Comparison of ENCODE assay signal across 9 cellular contexts in the genomic region with DNA sequence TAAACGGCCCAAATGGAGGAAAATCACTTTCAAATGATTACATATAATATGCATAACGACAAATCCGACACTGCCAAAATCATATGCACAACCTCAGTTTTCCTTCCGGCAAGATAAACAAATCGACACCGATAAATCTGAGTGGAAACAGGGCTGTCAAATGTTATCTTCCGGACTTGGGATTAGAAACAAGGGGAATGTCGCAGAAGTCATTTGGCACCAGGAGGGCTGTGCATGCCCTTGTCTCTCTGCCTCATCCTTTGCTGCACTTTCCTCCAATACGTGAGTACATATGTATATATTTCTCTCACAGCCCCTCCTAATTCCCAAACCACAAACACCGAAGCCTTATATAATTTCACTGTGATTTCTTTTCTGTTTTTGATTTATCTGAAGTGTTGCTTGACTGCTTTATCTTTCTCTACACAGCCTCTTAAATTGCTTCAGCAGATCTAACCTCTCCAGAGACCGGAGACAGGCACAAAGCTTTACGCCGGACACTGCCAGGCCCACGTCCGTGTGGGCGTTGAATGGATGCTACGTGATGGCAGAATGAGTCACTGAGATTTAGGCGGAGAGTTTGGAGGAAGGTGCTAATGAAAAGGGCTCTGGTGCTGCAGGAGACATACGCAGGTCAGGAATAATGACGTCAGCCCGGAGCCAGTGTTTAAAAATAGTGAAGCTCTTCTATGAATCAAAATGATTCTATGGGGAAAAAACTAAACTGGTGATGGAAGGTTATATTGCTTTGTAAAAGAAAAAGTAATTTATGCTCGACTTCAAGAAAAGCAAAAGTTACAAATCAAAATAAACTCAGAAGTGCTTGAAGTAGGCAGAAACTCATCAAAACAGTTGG. TPM values are rescaled to one million over a fixed set of nuclear protein-coding genes. Genes with fewer than 3 reads are reported as not detected.
DNase-seq lines count a peak whose midpoint lies in the region; ATAC-seq, FAIRE-seq and TF ChIP-seq lines count a peak whose summit lies in the region.
"Had no signal": no experiment of that assay in that cellular context is flagged by ENCODE, and none has a peak within 500 bp of the region (broad histone marks: within the 10 kb centered on the region; RNA-seq: fewer than 3 reads in every experiment).

No MANE protein-coding gene starts in this region.

- H3K4me3 ChIP-seq in HAP-1 (no peak overlapping the region), RWPE2 (ENCODE audit: severe bottlenecking) (no peak overlapping the region), fibroblast of the aortic adventitia (ENCODE audit: low read depth, low read length) (peak overlapping the region; percentile 26), kidney (ENCODE audit: low read length in 2 of 2) (no peak overlapping the region)

- no peak for TF ChIP-seq CTCF in RWPE2 (IDR thresholded peaks at IDR 0.05; ENCODE audit: poor library complexity, severe bottlenecking)
- no peak for TF ChIP-seq CTCF in fibroblast of the aortic adventitia (IDR thresholded peaks at IDR 0.05; ENCODE audit: insufficient read depth, low read length)
- no peak for TF ChIP-seq CTCF in kidney (IDR thresholded peaks at IDR 0.05; ENCODE audit: borderline replicate concordance, extremely low read depth, insufficient read depth)

- ATAC-seq in RWPE2 (ENCODE audit: low read depth) (peak; percentile 99), HG03196 (IDR thresholded peaks at IDR 0.05; ENCODE audit: unreplicated experiment) (no peak), GM21825 (IDR thresholded peaks at IDR 0.05; ENCODE audit: unreplicated experiment) (no peak)

- no peak for FAIRE-seq in kidney (lab: Jason Lieb, UNC)

- H3K27ac ChIP-seq in RWPE2 (ENCODE audit: poor library complexity, severe bottlenecking) (peak overlapping the region; percentile 14), kidney (ENCODE audit: low read depth in 2 of 2, low read length in 2 of 2) (no peak overlapping the region)

- no peak overlapping the region for H3K9ac ChIP-seq in kidney (ENCODE audit: low read length in 2 of 2)

- H3K4me1 ChIP-seq in HAP-1 (peaks cover 11% of the 10 kb centered on the region), RWPE2 (ENCODE audit: insufficient read depth, poor library complexity, severe bottlenecking) (peaks cover 14% of the 10 kb centered on the region), kidney (ENCODE audit: control insufficient read depth in 1 of 2, insufficient read depth in 1 of 2, low read depth in 1 of 2, low read length in 2 of 2) (peaks cover 0 to 5% of the 10 kb centered on the region in 2 donors)

- H3K27me3 ChIP-seq in HAP-1 (ENCODE audit: low read depth) (no peaks in the 10 kb centered on the region), RWPE2 (ENCODE audit: insufficient read depth, poor library complexity, severe bottlenecking) (no peaks in the 10 kb centered on the region)

- H3K9me3 ChIP-seq in HAP-1, result no peaks in the 10 kb centered on the region
- no peaks in the 10 kb centered on the region for H3K9me3 ChIP-seq in RWPE2 (ENCODE audit: severe bottlenecking)
- no peaks in the 10 kb centered on the region for H3K9me3 ChIP-seq in kidney (ENCODE audit: control insufficient read depth in 1 of 2, low read length in 2 of 2)

- intact Hi-C loops in kidney (cut with DNase I), result no loop called here

- H3K36me3 ChIP-seq in HAP-1 (replicated peaks) (no peaks in the 10 kb centered on the region), RWPE2 (ENCODE audit: low read depth) (no peaks in the 10 kb centered on the region), kidney (ENCODE audit: control insufficient read depth in 1 of 2, insufficient read depth in 2 of 2, low read length in 2 of 2) (no peaks in the 10 kb centered on the region)

- DNase-seq in HAP-1 (ENCODE audit: low spot score in 2 of 2) (peak; percentile 16 to 20), RWPE2 (ENCODE audit: low spot score) (peak; percentile 91), fibroblast of the aortic adventitia (ENCODE audit: low read depth) (peak; percentile 72), retina (peak; percentile 35), kidney (no peak)
- no peak for DNase-seq in activated CD4-positive, alpha-beta T cell treated with anti-CD3 and anti-CD28 coated beads, Interleukin-2, amount 50 U/mL, for 4 hours

- in situ Hi-C loops in HAP-1 (cut with MboI; ENCODE audit: low sequenced_read_pairs), result no loop called here

RNA-seq across cellular contexts. Expression of gene PRELID3B, which starts 21.0 kb away (rescaled TPM):
- total RNA-seq in fibroblast of the aortic adventitia (ENCODE audit: low replicate concordance) (28.7 and 75.7 TPM in 2 replicates), kidney (38.5 TPM)
- polyA plus RNA-seq in kidney (ENCODE audit: insufficient read depth, low read depth, low replicate concordance), result 26.4 TPM

RNA-seq across cellular contexts. Expression of gene ATP5F1E, which starts 31.5 kb away (rescaled TPM):
- 34.4 and 43.6 TPM in 2 replicates for total RNA-seq in fibroblast of the aortic adventitia (ENCODE audit: low replicate concordance)
- 67.7 TPM for total RNA-seq in kidney
- 251 TPM for polyA plus RNA-seq in kidney (ENCODE audit: insufficient read depth, low read depth, low replicate concordance)

RNA-seq across cellular contexts. Expression of gene TUBB1, which starts 44.4 kb away (rescaled TPM):
- total RNA-seq in fibroblast of the aortic adventitia (ENCODE audit: low replicate concordance) (not detected in 2 replicates), kidney (not detected)
- polyA plus RNA-seq in kidney (ENCODE audit: insufficient read depth, low read depth, low replicate concordance), result 0.17 TPM
- total RNA-seq: activated T-helper 2 cell treated with anti-CD3 and anti-CD28 coated beads, Interferon-gamma antibody, Interleukin-2, Interleukin-4, amounts not matched to agents 10 μg/mL and 5 μg/mL and 100 μg/mL, durations not matched to agents 14 hours and 24 hours and 36 hours had no signal

RNA-seq across cellular contexts. Expression of gene CTSZ, which starts 56.5 kb away (rescaled TPM):
- total RNA-seq in fibroblast of the aortic adventitia (ENCODE audit: low replicate concordance) (38.0 and 51.0 TPM in 2 replicates), kidney (200 TPM)
- 234 TPM for polyA plus RNA-seq in kidney (ENCODE audit: insufficient read depth, low read depth, low replicate concordance)

Comparison
In these comparisons a context has a peak if more than half of its experiments do, and no peak if none do; other contexts are left out.
1. DNase-seq: peak in HAP-1 (2 of 2), RWPE2 (single experiment), fibroblast of the aortic adventitia (single experiment) and retina (single experiment); none in activated CD4-positive, alpha-beta T cell treated with anti-CD3 and anti-CD28 coated beads, Interleukin-2, amount 50 U/mL, for 4 hours (0 of 2) and kidney (single experiment).